1 cellular context compared by ENCODE assay signal in genomic region chr11:117877120-117877784, GRCh38.
TF ChIP-seq lines count a peak whose summit lies in the region.

No MANE protein-coding gene starts in this region.

TF ChIP-seq in H1, 55 proteins besides CTCF, POLR2A, EP300 and RAD21:
- TF ChIP-seq ATF3 (IDR thresholded peaks at IDR 0.05; ENCODE audit: insufficient read depth, low read depth, low read length) (no peak), GTF2F1 (IDR thresholded peaks at IDR 0.05; ENCODE audit: borderline replicate concordance, low read depth, low read length) (no peak), KDM1A (IDR thresholded peaks at IDR 0.05; ENCODE audit: borderline replicate concordance, low read length) (no peak), CHD7 (IDR thresholded peaks at IDR 0.05; ENCODE audit: insufficient replicate concordance, low read length) (no peak), CEBPB (IDR thresholded peaks at IDR 0.05; ENCODE audit: low read depth, low read length) (no peak), BRCA1 (IDR thresholded peaks at IDR 0.05; ENCODE audit: low read depth, low read length) (no peak), GABPA (IDR thresholded peaks at IDR 0.05; ENCODE audit: borderline replicate concordance, insufficient read depth, low read length) (no peak)
